Comparison of ENCODE assay signal across 7 cellular contexts in the genomic region with DNA sequence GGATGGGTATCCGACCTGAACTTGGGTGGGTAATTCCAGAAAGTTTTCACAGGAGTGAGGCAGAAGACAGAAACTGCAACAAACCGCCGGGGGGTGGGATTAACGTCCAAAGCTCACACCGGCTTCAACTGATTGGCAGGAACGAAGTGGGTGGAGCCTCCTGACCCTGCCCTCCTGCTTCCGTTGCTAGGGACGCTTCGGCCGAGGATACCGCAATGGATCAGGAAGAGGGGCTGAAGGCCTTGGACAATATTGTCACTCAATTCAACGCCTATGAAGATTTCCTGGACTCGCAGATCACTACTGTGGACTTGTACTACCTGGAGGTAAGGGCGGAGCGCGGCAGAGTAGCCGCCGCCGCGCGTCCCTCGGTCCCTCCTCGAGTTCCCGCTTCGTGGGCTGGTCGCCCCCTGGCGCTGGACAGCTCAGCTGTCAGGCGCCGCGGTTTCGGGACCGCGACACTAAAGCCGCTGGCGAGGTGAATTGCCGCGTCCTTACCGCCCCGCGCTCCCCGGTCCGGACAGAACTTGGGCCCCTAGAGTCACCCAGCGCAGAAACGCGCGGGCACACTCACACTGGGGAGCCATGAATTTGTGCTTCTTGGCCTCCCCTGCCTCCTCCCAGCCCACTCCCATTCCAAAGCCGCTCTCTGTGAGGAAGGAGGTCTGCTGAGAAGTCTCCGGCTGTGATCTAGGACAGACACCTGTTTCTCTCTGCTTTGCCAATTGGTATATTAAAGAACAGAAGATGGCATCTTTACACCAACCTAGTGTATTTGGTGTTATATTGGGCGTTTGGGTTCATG. TPM values are rescaled to one million over a fixed set of nuclear protein-coding genes. Genes with fewer than 3 reads are reported as not detected.
DNase-seq lines count a peak whose midpoint lies in the region; ATAC-seq, FAIRE-seq and TF ChIP-seq lines count a peak whose summit lies in the region.

A gene (plus strand): TSS at position 177 of the 805 bp plus-strand sequence.

- no peak for FAIRE-seq in kidney (lab: Jason Lieb, UNC)

- H3K36me3 ChIP-seq in kidney (ENCODE audit: control insufficient read depth in 1 of 2, insufficient read depth in 2 of 2, low read length in 2 of 2): no peaks in the 10 kb centered on the region

- intact Hi-C loops in kidney (cut with DNase I): no loop called here

- ATAC-seq in GM18502 (IDR thresholded peaks at IDR 0.05; ENCODE audit: poor library complexity, unreplicated experiment) (peak; percentile 99), HG02884 (IDR thresholded peaks at IDR 0.05; ENCODE audit: unreplicated experiment) (peak; percentile 99)

- peak within 1 kb of the TSS in 1 of 2 donors; percentile 43 for H3K9ac ChIP-seq in kidney (ENCODE audit: low read length in 2 of 2)

- H3K27ac ChIP-seq in VCaP (no peak within 1 kb of the TSS), kidney (ENCODE audit: low read depth in 2 of 2, low read length in 2 of 2) (no peak within 1 kb of the TSS)

- peaks cover 0 to 3% of the 10 kb centered on the region in 2 donors for H3K4me1 ChIP-seq in kidney (ENCODE audit: control insufficient read depth in 1 of 2, insufficient read depth in 1 of 2, low read depth in 1 of 2, low read length in 2 of 2)

- TF ChIP-seq CTCF in VCaP (conservative IDR thresholded peaks at IDR 0.05) (peak; percentile 75), kidney (IDR thresholded peaks at IDR 0.05; ENCODE audit: borderline replicate concordance, extremely low read depth, insufficient read depth) (peak; percentile 31)

- no peaks in the 10 kb centered on the region for H3K9me3 ChIP-seq in kidney (ENCODE audit: control insufficient read depth in 1 of 2, low read length in 2 of 2)

- peak within 1 kb of the TSS; percentile 77 to 92 for H3K4me3 ChIP-seq in kidney (ENCODE audit: low read length in 2 of 2)

- DNase-seq in NCI-H1930 (lab: John Stamatoyannopoulos, UW) (peak; percentile 72 to 80), cerebellum (ENCODE audit: low spot score) (peak; percentile 61), kidney (peak; percentile 83)
- DNase-seq in stimulated activated CD4-positive, alpha-beta T cell treated with anti-CD3 and anti-CD28 coated beads, Interleukin-15, amount 100 ng/mL, for 48 hours (ENCODE audit: low read depth in 2 of 2): peak; percentile 41 to 54

RNA-seq across cellular contexts. Expression of the gene that starts here (rescaled TPM):
- total RNA-seq in cerebellum (5.5 TPM), kidney (1.1 TPM)
- polyA plus RNA-seq in kidney (ENCODE audit: insufficient read depth, low read depth, low replicate concordance): not detected
